23 cellular contexts compared by ENCODE assay signal in genomic region chr20:57663681-57664451, GRCh38. TPM values are rescaled to one million over a fixed set of nuclear protein-coding genes. Genes with fewer than 3 reads are reported as not detected.
DNase-seq lines count a peak whose midpoint lies in the region; ATAC-seq, FAIRE-seq and TF ChIP-seq lines count a peak whose summit lies in the region.
"Had no signal": no experiment of that assay in that cellular context is flagged by ENCODE, and none has a peak within 500 bp of the region (broad histone marks: within the 10 kb centered on the region; RNA-seq: fewer than 3 reads in every experiment).

No MANE protein-coding gene starts in this region.

- peak overlapping the region; percentile 64; the same call in 1 of the 2 replicates for H3K9ac ChIP-seq in BLaER1
- H3K9ac ChIP-seq: neural progenitor cell had no signal

- H3K27me3 ChIP-seq in BLaER1 (no peaks in the 10 kb centered on the region), heart left ventricle (no peaks in the 10 kb centered on the region)
- H3K27me3 ChIP-seq: neural progenitor cell, upper lobe of left lung had no signal

- H4K20me1 ChIP-seq in BLaER1, result peaks cover 99% of the 10 kb centered on the region

- no peak for TF ChIP-seq POLR2A in heart left ventricle (IDR thresholded peaks at IDR 0.05)

- H3K4me1 ChIP-seq in BLaER1 (peaks cover 100% of the 10 kb centered on the region), heart left ventricle (peaks cover 0 to 30% (median 5%) of the 10 kb centered on the region in 12 donors)

- H3K27ac ChIP-seq in BLaER1 (peak overlapping the region; percentile 63; the same call in 1 of the 2 replicates), heart left ventricle (no peak overlapping the region)
- H3K27ac ChIP-seq: neural progenitor cell, upper lobe of left lung had no signal

- TF ChIP-seq CTCF in heart left ventricle (IDR thresholded peaks at IDR 0.05), result no peak

- DNase-seq in HTR-8/SVneo (ENCODE audit: insufficient read length, low spot score), result no peak
- DNase-seq in heart left ventricle, result peak; percentile 8 to 57 (median 18)
- peak; percentile 67 for DNase-seq in posterior vena cava (ENCODE audit: low spot score)
- no peak for DNase-seq in NCI-H1436 (lab: John Stamatoyannopoulos, UW)
- no peak for DNase-seq in cerebellar cortex (ENCODE audit: low spot score)
- DNase-seq: activated CD8-positive, alpha-beta memory T cell treated with anti-CD3 and anti-CD28 coated beads, Interleukin-2, amount 50 U/mL, for 48 hours; activated naive CD4-positive, alpha-beta T cell treated with Interleukin-2 at 50 U/mL for 16 hours; hypothalamus; kidney glomerular epithelial cell; NCI-H1436 treated with DMSO at 0.1 percent for 48 hours; NCI-H2171; NCI-H748 treated with DMSO at 0.1 percent for 48 hours; retina; stimulated activated naive B cell treated with anti-CD40 and anti-IgM and Interleukin-4, amounts not matched to agents 10 μg/mL and 1 μg/mL and 100 μg/mL, for 72 hours; T-helper 9 cell had no signal

- H3K4me3 ChIP-seq in BLaER1, result no peak overlapping the region; the same call in 1 of the 2 replicates
- H3K4me3 ChIP-seq in heart left ventricle, result no peak overlapping the region
- H3K4me3 ChIP-seq: neural progenitor cell, upper lobe of left lung had no signal

- intact Hi-C loops in heart left ventricle (cut with DNase I), result no loop called here
- intact Hi-C loops in posterior vena cava (cut with DNase I), result no loop called here

- ATAC-seq in heart left ventricle, result no peak
- no peak for ATAC-seq in GM21360 (IDR thresholded peaks at IDR 0.05; ENCODE audit: unreplicated experiment)
- ATAC-seq: Panc1; SK-N-SH treated with all-trans-retinoic acid at 6 μM for 48 hours; stimulated activated naive B cell treated with anti-CD40 and anti-IgM and Interleukin-4, amounts not matched to agents 10 μg/mL and 1 μg/mL and 100 μg/mL, for 72 hours had no signal

- H3K9me3 ChIP-seq in BLaER1, result no peaks in the 10 kb centered on the region
- H3K9me3 ChIP-seq in heart left ventricle, result no peaks in the 10 kb centered on the region
- H3K9me3 ChIP-seq: upper lobe of left lung had no signal

- 94 to 96% (median 95%) methylated on average over 20 to 27 of the region's 27 CpGs for WGBS in heart left ventricle, 4 donors

- H3K36me3 ChIP-seq in BLaER1, result peaks cover 20% of the 10 kb centered on the region
- H3K36me3 ChIP-seq in heart left ventricle, result peaks cover 0 to 9% (median 5%) of the 10 kb centered on the region in 9 donors
- H3K36me3 ChIP-seq: neural progenitor cell had no signal

- FAIRE-seq in HTR-8/SVneo (lab: Jason Lieb, UNC), result peak; percentile 57
- FAIRE-seq: astrocyte, D721Med had no signal

- peak overlapping the region; percentile 80 for H3K4me2 ChIP-seq in BLaER1
- H3K4me2 ChIP-seq: neural progenitor cell had no signal

RNA-seq across cellular contexts. Expression of gene ZBP1, which starts 43.6 kb away (rescaled TPM):
- total RNA-seq in heart left ventricle (1 to 10 TPM in 2 of 9 donors, under 1 TPM in 2, not detected in 5; 0.21 to 1.7 (median 0.90) TPM), posterior vena cava (under 1 TPM; 0.24 to 0.37 TPM)
- under 1 TPM in 1 of 2 donors, not detected in 1; 0.15 TPM for polyA plus RNA-seq in heart left ventricle
- total RNA-seq: astrocyte had no signal

RNA-seq across cellular contexts. Expression of gene PMEPA1, which starts 45.9 kb away (rescaled TPM):
- total RNA-seq in heart left ventricle (10 to 100 TPM; 25.1 to 91.4 (median 30.0) TPM), posterior vena cava (10 to 100 TPM; 45.6 to 55.6 TPM)
- polyA plus RNA-seq in heart left ventricle, result 100 to 1,000 TPM in 1 of 2 donors, 10 to 100 TPM in 1; 12.6 to 115 TPM

Comparison
In these comparisons a context has a peak if more than half of its experiments do, and no peak if none do; other contexts are left out.
1. DNase-seq: peak in heart left ventricle (5 of 5) and posterior vena cava (single experiment); none in HTR-8/SVneo (single experiment), NCI-H1436 (single experiment) and cerebellar cortex (single experiment).